ENCODE assay signal across 8 cellular contexts in the genomic region with DNA sequence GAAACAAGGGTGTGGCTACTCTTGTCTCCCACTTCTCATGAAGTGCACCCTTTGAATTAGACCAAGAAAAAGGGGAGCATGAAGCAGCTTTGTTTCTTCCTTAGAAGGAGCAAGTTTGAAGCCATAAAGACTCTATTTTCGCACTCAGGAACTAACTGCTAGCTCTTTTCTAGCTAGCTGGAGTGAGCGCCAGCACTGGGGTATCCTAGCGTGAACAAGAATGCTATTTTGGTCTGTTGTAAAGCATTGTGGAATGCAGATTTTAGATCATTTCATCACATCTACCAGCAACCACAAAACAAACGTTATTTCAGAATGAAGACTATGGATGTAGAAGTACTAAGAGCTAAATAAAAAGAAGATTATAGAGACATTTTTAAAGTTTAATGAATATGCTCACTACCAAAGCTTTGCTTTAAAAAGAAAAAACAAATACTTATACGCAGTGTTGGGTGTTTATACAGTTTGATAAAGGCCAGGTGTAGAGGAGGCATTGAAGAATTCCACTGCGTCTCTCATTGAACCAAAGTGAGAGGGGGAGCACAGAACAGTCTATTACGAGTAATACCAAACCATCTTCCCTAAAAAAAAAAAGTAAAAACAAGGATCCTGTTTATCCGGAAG.
DNase-seq lines count a peak whose midpoint lies in the region; ATAC-seq, FAIRE-seq and TF ChIP-seq lines count a peak whose summit lies in the region.
"Not testable (repeated sequence)": the region's sequence is repeated elsewhere in the genome, so short reads cannot be mapped to it uniquely, and the experiment has no call there.

No MANE protein-coding gene starts in this region.

- not testable (repeated sequence) for H4K5ac ChIP-seq in IMR-90 (ENCODE audit: low read depth, low read length)

- H2BK5ac ChIP-seq in IMR-90 (ENCODE audit: low read depth, low read length, poor library complexity, severe bottlenecking) = peak overlapping the region; percentile 79

- POLR2A ChIA-PET in IMR-90 (lab: Charles Lee; ENCODE audit: unreplicated experiment) = interaction anchor here (0.6 kb wide), 1 partner anchor 69 kb away, joined by 3 read pairs; no protein-coding TSS in a partner anchor

- H3K23ac ChIP-seq in IMR-90 (ENCODE audit: low read depth, low read length) = peak overlapping the region; percentile 72

- H3K36me3 Mint-ChIP-seq in CD14-positive monocyte = not testable (repeated sequence)

- H3K9ac ChIP-seq in IMR-90 (ENCODE audit: low read depth, low read length) = not testable (repeated sequence)

- peaks cover 53% of the 10 kb centered on the region for H3K4me1 Mint-ChIP-seq in CD14-positive monocyte

- H3K27me3 Mint-ChIP-seq in CD14-positive monocyte (ENCODE audit: low read depth in 3 of 3) = not testable (repeated sequence)

- H3K36me3 ChIP-seq in IMR-90 (ENCODE audit: control insufficient read depth, insufficient read depth, low read length); aorta (ENCODE audit: control insufficient read depth in 1 of 2, insufficient read depth in 2 of 2, low read length in 1 of 2): not testable (repeated sequence)

- H2BK20ac ChIP-seq in IMR-90 (ENCODE audit: low read depth, low read length) = peak overlapping the region; percentile 85

- H3K18ac ChIP-seq in IMR-90 (ENCODE audit: low read depth, low read length) = peak overlapping the region; percentile 83; the same call in 1 of the 2 replicates

- CTCF ChIA-PET in IMR-90 (lab: Yijun Ruan, JAX) = not testable (repeated sequence)

- H2AK9ac ChIP-seq in IMR-90 (replicated peaks; ENCODE audit: low read depth, low read length, poor library complexity) = not testable (repeated sequence)

- peak overlapping the region in 1 of 2 experiments; percentile 61; a peak in 2 of 4 replicates for H4K8ac ChIP-seq in IMR-90 (ENCODE audit: low read depth in 2 of 2, low read length in 2 of 2)

- not testable (repeated sequence) for H3K4me1 ChIP-seq in IMR-90 (ENCODE audit: control insufficient read depth, insufficient read depth, low read length); aorta (ENCODE audit: control insufficient read depth in 1 of 2, insufficient read depth in 2 of 2, low read length in 2 of 2)

- H3K9me1 ChIP-seq in IMR-90 (ENCODE audit: insufficient read depth, low read length) = not testable (repeated sequence)

- H3K27ac ChIP-seq in IMR-90 (ENCODE audit: insufficient read depth, low read length) = not testable (repeated sequence)
- H3K27ac ChIP-seq in aorta (ENCODE audit: low read depth in 1 of 2, low read length in 2 of 2) = peak overlapping the region; percentile 89 to 90

- in situ Hi-C loops in IMR-90 (cut with MboI; ENCODE audit: low sequenced_read_pairs) = not testable (repeated sequence)

- peak overlapping the region; percentile 49; the same call in 1 of the 2 replicates for H4K91ac ChIP-seq in IMR-90 (ENCODE audit: insufficient read depth, low read depth, low read length)

- peak overlapping the region; percentile 89 for H3K4ac ChIP-seq in IMR-90 (ENCODE audit: low read depth, low read length)

- not testable (repeated sequence) for H2AFZ ChIP-seq in IMR-90 (replicated peaks; ENCODE audit: low read length, poor library complexity)

- BruUV-seq in IMR-90 (replicated peaks; lab: Mats Ljungman, UMichigan) = not testable (repeated sequence)

- dilution Hi-C loops in IMR-90 (cut with HindIII; ENCODE audit: low sequenced_read_pairs, unreplicated experiment) = not testable (repeated sequence)

- peak; percentile 70 for ATAC-seq in IMR-90 (ENCODE audit: low read depth)
- ATAC-seq in aorta (ENCODE audit: low FRiP score) = not testable (repeated sequence)

- H3K4me3 Mint-ChIP-seq in CD14-positive monocyte = peak overlapping the region in 1 of 2 donors; percentile 76

- H3K4me2 ChIP-seq in IMR-90 (ENCODE audit: low read depth, low read length) = peak overlapping the region; percentile 84; the same call in 1 of the 2 replicates

- TF ChIP-seq RAD21 in IMR-90 (IDR thresholded peaks at IDR 0.05; ENCODE audit: low read length) = not testable (repeated sequence)

- H4K20me1 ChIP-seq in IMR-90 (ENCODE audit: insufficient read depth, low read length) = not testable (repeated sequence)

- H3K9me3 ChIP-seq in IMR-90 (ENCODE audit: control insufficient read depth, insufficient read depth, low read length); aorta (ENCODE audit: control insufficient read depth, low read length): not testable (repeated sequence)

- no CpG with 5 or more reads among the region's 8 CpGs for WGBS in IMR-90 (ENCODE audit: extremely low coverage in 2 of 2, insufficient read length in 1 of 2), 2 experiments
- 13 to 17% methylated on average over 8 of the region's 8 CpGs for WGBS in aorta, 2 donors

- not testable (repeated sequence) for H3K4me3 ChIP-seq in IMR-90 (ENCODE audit: insufficient read depth, low read depth, low read length); retinal pigment epithelial cell (ENCODE audit: low read length); aorta (ENCODE audit: low read length in 2 of 2)

- peaks cover 0 to 13% (median 8%) of the 10 kb centered on the region in 7 donors for H3K9me3 Mint-ChIP-seq in CD14-positive monocyte

- not testable (repeated sequence) for DNase-seq in CD14-positive monocyte (ENCODE audit: low spot score)
- DNase-seq in IMR-90 (peak; percentile 59), RCC 7860 (ENCODE audit: low spot score) (peak; percentile 70), amniotic stem cell (lab: John Stamatoyannopoulos, UW) (peak; percentile 34), fibroblast of gingiva (ENCODE audit: low read depth) (peak; percentile 72), kidney tubule cell (ENCODE audit: low spot score) (peak; percentile 70), retinal pigment epithelial cell (ENCODE audit: low read depth) (peak; percentile 15), aorta (peak in 1 of 2 donors; percentile 60)

- H3K14ac ChIP-seq in IMR-90 (replicated peaks; ENCODE audit: low read depth, low read length) = peak overlapping the region; percentile 82; the same call in 1 of the 2 replicates

- H3K79me1 ChIP-seq in IMR-90 (ENCODE audit: low read depth in 1 of 2, low read length in 2 of 2) = not testable (repeated sequence)

- not testable (repeated sequence) for H3K27me3 ChIP-seq in IMR-90 (ENCODE audit: control insufficient read depth, insufficient read depth, low read length); aorta (ENCODE audit: control insufficient read depth in 1 of 2, insufficient read depth in 2 of 2, low read length in 1 of 2)

- not testable (repeated sequence) for TF ChIP-seq CTCF in CD14-positive monocyte (IDR thresholded peaks at IDR 0.05); IMR-90 (conservative IDR thresholded peaks at IDR 0.05; ENCODE audit: low read depth, low read length); retinal pigment epithelial cell (conservative IDR thresholded peaks at IDR 0.05; ENCODE audit: low read depth, low read length)

- intact Hi-C loops in CD14-positive monocyte (cut with micrococcal nuclease); IMR-90 (cut with micrococcal nuclease): not testable (repeated sequence)
- intact Hi-C loops in aorta (cut with DNase I) = loop anchor here in 1 of 2 donors (10.0 kb wide), 1 partner anchor 60 kb away; a partner anchor contains a TSS

- peak overlapping the region; percentile 45; the same call in 1 of the 2 replicates for H2AK5ac ChIP-seq in IMR-90 (ENCODE audit: low read depth, low read length)

- H2BK120ac ChIP-seq in IMR-90 (ENCODE audit: low read depth, low read length) = peak overlapping the region; percentile 89

- FAIRE-seq in RCC 7860 (lab: Jason Lieb, UNC) = peak; percentile 94

- peak overlapping the region; percentile 92; the same call in 2 of the 3 replicates for H2BK15ac ChIP-seq in IMR-90 (ENCODE audit: low read depth, low read length)

- TF ChIP-seq POLR2A in IMR-90 (IDR thresholded peaks at IDR 0.05; ENCODE audit: low read depth, low read length) = not testable (repeated sequence)

- not testable (repeated sequence) for H3K56ac ChIP-seq in IMR-90 (ENCODE audit: extremely low read depth, insufficient read depth, low read length)

- peak overlapping the region in 4 of 7 donors; percentile 72 to 83 (median 79) for H3K27ac Mint-ChIP-seq in CD14-positive monocyte

TF ChIP-seq in IMR-90, 13 proteins besides CTCF, POLR2A, EP300 and RAD21:
- peak; percentile 32; the same call in 1 of the 2 replicates for TF ChIP-seq CEBPB (IDR thresholded peaks at IDR 0.05; ENCODE audit: low read depth, low read length)
